ENCODE assay signal across 9 cellular contexts in the genomic region with DNA sequence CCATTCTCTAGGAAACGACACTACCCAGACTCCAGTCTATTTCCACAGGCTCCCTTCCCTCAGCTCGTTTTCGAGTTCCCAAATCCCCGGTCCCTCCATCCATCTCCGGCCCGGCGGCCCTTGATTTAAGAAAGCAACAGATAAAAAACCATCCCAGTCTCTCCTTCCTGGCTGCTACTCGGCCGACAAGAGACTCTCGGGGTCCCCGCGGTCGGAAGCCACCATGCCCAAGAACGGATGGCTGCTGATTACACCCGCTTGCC. TPM values are rescaled to one million over a fixed set of nuclear protein-coding genes. Genes with fewer than 3 reads are reported as not detected.
DNase-seq lines count a peak whose midpoint lies in the region; ATAC-seq and TF ChIP-seq lines count a peak whose summit lies in the region.
"Had no signal": no experiment of that assay in that cellular context is flagged by ENCODE, and none has a peak within 500 bp of the region (broad histone marks: within the 10 kb centered on the region; RNA-seq: fewer than 3 reads in every experiment).

No MANE protein-coding gene starts in this region.

- peak overlapping the region; percentile 12 to 93 (median 79) for H3K27ac ChIP-seq in heart left ventricle

- H3K27me3 ChIP-seq in heart left ventricle (no peaks in the 10 kb centered on the region), skeletal muscle satellite cell (ENCODE audit: control insufficient read depth, insufficient read depth, low read length) (no peaks in the 10 kb centered on the region)

- intact Hi-C loops in heart left ventricle (cut with DNase I): loop anchor here in 2 of 10 donors (1.0 to 10.0 kb wide), 4 partner anchors 52 to 71 kb away; a partner anchor contains a TSS

- H3K9me3 ChIP-seq in heart left ventricle: no peaks in the 10 kb centered on the region
- H3K9me3 ChIP-seq in skeletal muscle satellite cell (replicated peaks; ENCODE audit: low read length): no peaks in the 10 kb centered on the region

- H3K4me3 ChIP-seq in heart left ventricle (peak overlapping the region; percentile 40 to 77 (median 70)), skeletal muscle satellite cell (ENCODE audit: low read length) (peak overlapping the region; percentile 88)

- peak overlapping the region; percentile 97 for H3K9ac ChIP-seq in skeletal muscle satellite cell (ENCODE audit: low read depth, low read length)

- peak; percentile 2 for ATAC-seq in GM21576 (IDR thresholded peaks at IDR 0.05; ENCODE audit: unreplicated experiment)
- ATAC-seq in SK-N-SH treated with all-trans-retinoic acid at 6 μM for 48 hours: no peak
- ATAC-seq in heart left ventricle: peak in 3 of 4 donors; percentile 9 to 25 (median 19)

- peaks cover 0 to 43% (median 41%) of the 10 kb centered on the region in 9 donors for H3K36me3 ChIP-seq in heart left ventricle
- H3K36me3 ChIP-seq in skeletal muscle satellite cell (ENCODE audit: insufficient read depth, low read length): peaks cover 46% of the 10 kb centered on the region

- WGBS in heart left ventricle, 4 donors: 0 to 2% (median 1%) methylated on average over 15 of the region's 15 CpGs

- H3K4me1 ChIP-seq in heart left ventricle (peaks cover 0 to 51% (median 29%) of the 10 kb centered on the region in 12 donors), skeletal muscle satellite cell (ENCODE audit: control insufficient read depth, insufficient read depth, low read length) (peaks cover 33% of the 10 kb centered on the region)

- H3K4me2 ChIP-seq in skeletal muscle satellite cell (ENCODE audit: low read length): peak overlapping the region; percentile 89

- no peak for TF ChIP-seq CTCF in heart left ventricle (IDR thresholded peaks at IDR 0.05)

- DNase-seq in heart left ventricle: no peak
- DNase-seq in KG1 (lab: John Stamatoyannopoulos, UW): no peak
- no peak for DNase-seq in mucosa of gallbladder (ENCODE audit: low spot score)
- no peak for DNase-seq in AML-193 (lab: John Stamatoyannopoulos, UW)
- no peak for DNase-seq in NCI-H748 treated with DMSO at 0.1 percent for 48 hours (lab: John Stamatoyannopoulos, UW)

- TF ChIP-seq POLR2A in heart left ventricle (IDR thresholded peaks at IDR 0.05): no peak

TF ChIP-seq in SK-N-SH treated with all-trans-retinoic acid at 6 μM for 48 hours, 23 proteins besides CTCF, POLR2A, EP300 and RAD21:
- TF ChIP-seq CSDC2 (CRISPR knock-in tag; IDR thresholded peaks at IDR 0.05): no peak
- TF ChIP-seq, protein P1, sequence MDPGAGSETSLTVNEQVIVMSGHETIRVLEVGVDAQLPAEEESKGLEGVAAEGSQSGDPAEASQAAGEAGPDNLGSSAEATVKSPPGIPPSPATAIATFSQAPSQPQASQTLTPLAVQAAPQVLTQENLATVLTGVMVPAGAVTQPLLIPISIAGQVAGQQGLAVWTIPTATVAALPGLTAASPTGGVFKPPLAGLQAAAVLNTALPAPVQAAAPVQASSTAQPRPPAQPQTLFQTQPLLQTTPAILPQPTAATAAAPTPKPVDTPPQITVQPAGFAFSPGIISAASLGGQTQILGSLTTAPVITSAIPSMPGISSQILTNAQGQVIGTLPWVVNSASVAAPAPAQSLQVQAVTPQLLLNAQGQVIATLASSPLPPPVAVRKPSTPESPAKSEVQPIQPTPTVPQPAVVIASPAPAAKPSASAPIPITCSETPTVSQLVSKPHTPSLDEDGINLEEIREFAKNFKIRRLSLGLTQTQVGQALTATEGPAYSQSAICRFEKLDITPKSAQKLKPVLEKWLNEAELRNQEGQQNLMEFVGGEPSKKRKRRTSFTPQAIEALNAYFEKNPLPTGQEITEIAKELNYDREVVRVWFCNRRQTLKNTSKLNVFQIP (CRISPR knock-in tag; IDR thresholded peaks at IDR 0.05; ENCODE audit: borderline replicate concordance, low read depth): no peak
- TF ChIP-seq TOX (CRISPR knock-in tag; IDR thresholded peaks at IDR 0.05; ENCODE audit: borderline replicate concordance): no peak
- TF ChIP-seq ESRRG (CRISPR knock-in tag; IDR thresholded peaks at IDR 0.05): 0 out of 2 replicates have a peak, but pooled peaks have one; percentile 35

RNA-seq across cellular contexts. Expression of a gene that starts 0.2 kb away (rescaled TPM):
- total RNA-seq in heart left ventricle (1,000 to 10,000 TPM in 8 of 9 donors, 100 to 1,000 TPM in 1; 967 to 1,970 (median 1,265) TPM), mucosa of gallbladder (1,147 TPM)
- 1,000 to 10,000 TPM; 1,139 to 4,104 TPM for polyA plus RNA-seq in heart left ventricle
- 3,534 and 5,460 TPM in 2 replicates for total RNA-seq in skeletal muscle satellite cell (2012; rRNA removed)

RNA-seq across cellular contexts. Expression of a gene that starts 14.8 kb away (rescaled TPM):
- total RNA-seq in heart left ventricle (not detected), mucosa of gallbladder (not detected)
- polyA plus RNA-seq in heart left ventricle: not detected
- total RNA-seq in skeletal muscle satellite cell (2012; rRNA removed): not detected in 2 replicates
- total RNA-seq: T-helper 1 cell treated with Interleukin-12 subunit alpha and Interleukin-12 subunit beta and Interleukin-4 antibody, amounts not matched to agents 30 ng/mL and 1 ng/mL, for 36 hours had no signal

RNA-seq across cellular contexts. Expression of a gene that starts 43.2 kb away (rescaled TPM):
- total RNA-seq in heart left ventricle: not detected
- polyA plus RNA-seq in heart left ventricle: not detected
- total RNA-seq in skeletal muscle satellite cell (2012; rRNA removed): not detected in 2 replicates
- total RNA-seq in mucosa of gallbladder: not detected
- total RNA-seq: T-helper 1 cell treated with Interleukin-12 subunit alpha and Interleukin-12 subunit beta and Interleukin-4 antibody, amounts not matched to agents 30 ng/mL and 1 ng/mL, for 36 hours had no signal

RNA-seq across cellular contexts. Expression of a gene that starts 52.9 kb away (rescaled TPM):
- total RNA-seq in heart left ventricle (10 to 100 TPM; 23.3 to 35.2 (median 25.8) TPM), mucosa of gallbladder (60.0 TPM)
- polyA plus RNA-seq in heart left ventricle: 10 to 100 TPM; 16.5 to 36.4 TPM
- total RNA-seq in skeletal muscle satellite cell (2012; rRNA removed): 48.9 and 55.9 TPM in 2 replicates
